In genomic region chr15:45606413-45606812, GRCh38 we compare ENCODE assay signal across 30 cellular contexts. TPM values are rescaled to one million over a fixed set of nuclear protein-coding genes. Genes with fewer than 3 reads are reported as not detected.
DNase-seq lines count a peak whose midpoint lies in the region; ATAC-seq and TF ChIP-seq lines count a peak whose summit lies in the region.
"Had no signal": no experiment of that assay in that cellular context is flagged by ENCODE, and none has a peak within 500 bp of the region (broad histone marks: within the 10 kb centered on the region; RNA-seq: fewer than 3 reads in every experiment).

No MANE protein-coding gene starts in this region.

- peaks cover 1% of the 10 kb centered on the region for H3K4me1 Mint-ChIP-seq in activated CD4-positive, alpha-beta memory T cell treated with anti-CD3 and anti-CD28 coated beads for 36 hours (ENCODE audit: low read depth)
- peaks cover 10% of the 10 kb centered on the region for H3K4me1 Mint-ChIP-seq in activated CD4-positive, alpha-beta memory T cell treated with anti-CD3 and anti-CD28 coated beads, Interleukin-2, amount 10 ng/mL, durations not matched to agents 7 days and 5 days
- peaks cover 6% of the 10 kb centered on the region for H3K4me1 Mint-ChIP-seq in stimulated activated effector memory CD8-positive, alpha-beta T cell treated with anti-CD3 and anti-CD28 coated beads, Interleukin-12 subunit alpha, Interleukin-12 subunit beta, amount 100 ng/mL, for 72 hours
- H3K4me1 Mint-ChIP-seq in T-cell = peaks cover 6 to 11% (median 8%) of the 10 kb centered on the region in 3 donors

- peaks cover 8% of the 10 kb centered on the region for H3K36me3 ChIP-seq in OCI-LY3 (replicated peaks; ENCODE audit: low read depth, low read length)
- H3K36me3 ChIP-seq: ovary had no signal

- H3K4me3 Mint-ChIP-seq in activated CD4-positive, alpha-beta memory T cell treated with anti-CD3 and anti-CD28 coated beads for 36 hours = no peak overlapping the region
- H3K4me3 Mint-ChIP-seq in activated CD4-positive, alpha-beta memory T cell treated with anti-CD3 and anti-CD28 coated beads, Interleukin-2, amount 10 ng/mL, durations not matched to agents 7 days and 5 days = no peak overlapping the region
- H3K4me3 Mint-ChIP-seq in stimulated activated effector memory CD8-positive, alpha-beta T cell treated with anti-CD3 and anti-CD28 coated beads, Interleukin-12 subunit alpha, Interleukin-12 subunit beta, amount 100 ng/mL, for 72 hours = no peak overlapping the region
- no peak overlapping the region for H3K4me3 Mint-ChIP-seq in T-cell
- H3K4me3 Mint-ChIP-seq: activated T-cell treated with anti-CD3 and anti-CD28 coated beads, Interleukin-2, amount 50 U/mL, for 4 hours; CD4-positive, alpha-beta memory T cell had no signal

- no peak overlapping the region for H2AFZ ChIP-seq in OCI-LY3 (ENCODE audit: low read depth, low read length)
- H2AFZ ChIP-seq: PC-9 had no signal

- intact Hi-C loops in activated CD4-positive, alpha-beta memory T cell treated with anti-CD3 and anti-CD28 coated beads for 36 hours (cut with micrococcal nuclease) = no loop called here

- peaks cover 9% of the 10 kb centered on the region; the same call in 1 of the 2 replicates for H4K20me1 ChIP-seq in OCI-LY3 (ENCODE audit: insufficient read depth, low read length)

- peaks cover 33% of the 10 kb centered on the region for H3K4me1 ChIP-seq in OCI-LY3 (ENCODE audit: low read length)
- H3K4me1 ChIP-seq: upper lobe of right lung had no signal

- H3K9me3 Mint-ChIP-seq in activated CD4-positive, alpha-beta memory T cell treated with anti-CD3 and anti-CD28 coated beads for 36 hours = no peaks in the 10 kb centered on the region
- H3K9me3 Mint-ChIP-seq in activated CD4-positive, alpha-beta memory T cell treated with anti-CD3 and anti-CD28 coated beads, Interleukin-2, amount 10 ng/mL, durations not matched to agents 7 days and 5 days = no peaks in the 10 kb centered on the region
- no peaks in the 10 kb centered on the region for H3K9me3 Mint-ChIP-seq in stimulated activated effector memory CD8-positive, alpha-beta T cell treated with anti-CD3 and anti-CD28 coated beads, Interleukin-12 subunit alpha, Interleukin-12 subunit beta, amount 100 ng/mL, for 72 hours
- H3K9me3 Mint-ChIP-seq in T-cell = no peaks in the 10 kb centered on the region
- H3K9me3 Mint-ChIP-seq: activated T-cell treated with anti-CD3 and anti-CD28 coated beads, Interleukin-2, amount 50 U/mL, for 4 hours; CD4-positive, alpha-beta memory T cell; memory B cell had no signal

- no peak for TF ChIP-seq CTCF in OCI-LY3 (IDR thresholded peaks at IDR 0.05; ENCODE audit: low read depth, low read length)

- peak overlapping the region; percentile 42 for H3K4me2 ChIP-seq in OCI-LY3 (ENCODE audit: low read length)
- H3K4me2 ChIP-seq: PC-9 had no signal

- ATAC-seq in GM18519 (IDR thresholded peaks at IDR 0.05; ENCODE audit: low FRiP score, unreplicated experiment) (peak; percentile 43), HG02852 (IDR thresholded peaks at IDR 0.05; ENCODE audit: unreplicated experiment) (no peak), T-cell (replicated peaks in 1 of 4) (no peak)
- no peak for ATAC-seq in stimulated activated effector memory CD8-positive, alpha-beta T cell treated with anti-CD3 and anti-CD28 coated beads, Interleukin-12 subunit alpha, Interleukin-12 subunit beta, amount 100 ng/mL, for 72 hours
- ATAC-seq: activated T-cell treated with anti-CD3 and anti-CD28 coated beads, Interleukin-2, amount 50 U/mL, for 4 hours; left lobe of liver; SK-N-SH treated with all-trans-retinoic acid at 6 μM for 48 hours; upper lobe of right lung had no signal

- peak overlapping the region; percentile 52 for H3K27ac ChIP-seq in OCI-LY3 (ENCODE audit: low read length)
- H3K27ac ChIP-seq: ovary, PC-9, upper lobe of right lung had no signal

- DNase-seq in activated CD4-positive, alpha-beta memory T cell treated with anti-CD3 and anti-CD28 coated beads for 36 hours = no peak
- DNase-seq in activated CD4-positive, alpha-beta memory T cell treated with anti-CD3 and anti-CD28 coated beads, Interleukin-2, amount 10 ng/mL, durations not matched to agents 7 days and 5 days = no peak
- no peak for DNase-seq in stimulated activated effector memory CD8-positive, alpha-beta T cell treated with anti-CD3 and anti-CD28 coated beads, Interleukin-12 subunit alpha, Interleukin-12 subunit beta, amount 100 ng/mL, for 72 hours (ENCODE audit: low spot score in 2 of 2)
- no peak for DNase-seq in NCI-H526 (lab: John Stamatoyannopoulos, UW)
- no peak for DNase-seq in T-cell
- DNase-seq: activated CD4-positive, alpha-beta T cell treated with anti-CD3 and anti-CD28 coated beads for 1 hour; activated naive CD4-positive, alpha-beta T cell; activated T-cell treated with anti-CD3 and anti-CD28 coated beads, Interleukin-2, amount 50 U/mL, for 4 hours; CD4-positive, alpha-beta memory T cell; central memory CD4-positive, alpha-beta T cell; cortex of kidney; DND-41; erythroblast; glutamatergic neuron; NCI-H1105; NCI-H1930; NCI-H2171 treated with DMSO at 0.1 percent for 48 hours; NCI-H510A; ovary; PC-9; stimulated activated CD4-positive, alpha-beta T cell treated with anti-CD3 and anti-CD28 coated beads, Interleukin-15, amount 100 ng/mL, for 24 hours; stimulated activated CD4-positive, alpha-beta T cell treated with anti-CD3 and anti-CD28 coated beads, Interleukin-4, amount 100 ng/mL, for 4 hours; T-helper 2 cell; upper lobe of right lung had no signal

- no peak overlapping the region for H3K4me3 ChIP-seq in OCI-LY3 (ENCODE audit: low read length)
- H3K4me3 ChIP-seq: ovary, PC-9, upper lobe of right lung had no signal

- H3K9ac ChIP-seq in OCI-LY3 (ENCODE audit: low read length) = no peak overlapping the region

- peak overlapping the region; percentile 42 for H3K27ac Mint-ChIP-seq in activated CD4-positive, alpha-beta memory T cell treated with anti-CD3 and anti-CD28 coated beads for 36 hours
- H3K27ac Mint-ChIP-seq in activated CD4-positive, alpha-beta memory T cell treated with anti-CD3 and anti-CD28 coated beads, Interleukin-2, amount 10 ng/mL, durations not matched to agents 7 days and 5 days = no peak overlapping the region
- peak overlapping the region; percentile 63 for H3K27ac Mint-ChIP-seq in stimulated activated effector memory CD8-positive, alpha-beta T cell treated with anti-CD3 and anti-CD28 coated beads, Interleukin-12 subunit alpha, Interleukin-12 subunit beta, amount 100 ng/mL, for 72 hours
- H3K27ac Mint-ChIP-seq in T-cell = no peak overlapping the region

- H3K36me3 Mint-ChIP-seq in activated CD4-positive, alpha-beta memory T cell treated with anti-CD3 and anti-CD28 coated beads for 36 hours = peaks cover 12% of the 10 kb centered on the region
- H3K36me3 Mint-ChIP-seq in activated CD4-positive, alpha-beta memory T cell treated with anti-CD3 and anti-CD28 coated beads, Interleukin-2, amount 10 ng/mL, durations not matched to agents 7 days and 5 days (ENCODE audit: low read depth) = peaks cover 11% of the 10 kb centered on the region
- H3K36me3 Mint-ChIP-seq in stimulated activated effector memory CD8-positive, alpha-beta T cell treated with anti-CD3 and anti-CD28 coated beads, Interleukin-12 subunit alpha, Interleukin-12 subunit beta, amount 100 ng/mL, for 72 hours = peaks cover 62% of the 10 kb centered on the region
- H3K36me3 Mint-ChIP-seq in T-cell = peaks cover 15% of the 10 kb centered on the region

- no peaks in the 10 kb centered on the region for H3K27me3 Mint-ChIP-seq in activated CD4-positive, alpha-beta memory T cell treated with anti-CD3 and anti-CD28 coated beads for 36 hours
- no peaks in the 10 kb centered on the region for H3K27me3 Mint-ChIP-seq in activated CD4-positive, alpha-beta memory T cell treated with anti-CD3 and anti-CD28 coated beads, Interleukin-2, amount 10 ng/mL, durations not matched to agents 7 days and 5 days
- no peaks in the 10 kb centered on the region for H3K27me3 Mint-ChIP-seq in T-cell
- H3K27me3 Mint-ChIP-seq: CD4-positive, alpha-beta memory T cell; memory B cell had no signal

- H3K9me3 ChIP-seq in OCI-LY3 (ENCODE audit: insufficient read depth, low read length) = no peaks in the 10 kb centered on the region
- H3K9me3 ChIP-seq: ovary, upper lobe of right lung had no signal

- peaks cover 13% of the 10 kb centered on the region for H3K79me2 ChIP-seq in OCI-LY3 (ENCODE audit: low read length)

- POLR2A ChIA-PET in activated CD4-positive, alpha-beta memory T cell treated with anti-CD3 and anti-CD28 coated beads for 36 hours (lab: Charles Lee) = no interaction called here
- POLR2A ChIA-PET in activated CD4-positive, alpha-beta memory T cell treated with anti-CD3 and anti-CD28 coated beads, Interleukin-2, amount 10 ng/mL, durations not matched to agents 7 days and 5 days (lab: Charles Lee) = interaction anchor here (1.7 kb wide), 1 partner anchor 19 kb away, joined by 7 read pairs; the partner anchor contains the start of gene BLOC1S6
- POLR2A ChIA-PET in T-cell (lab: Charles Lee) = interaction anchor here in 1 of 2 donors (0.6 to 1.6 kb wide), 2 partner anchors 9 to 19 kb away, joined by 3 read pairs; partner anchors contain the start of gene BLOC1S6

- CTCF ChIA-PET in activated CD4-positive, alpha-beta memory T cell treated with anti-CD3 and anti-CD28 coated beads for 36 hours (lab: Charles Lee) = interaction anchor here (1.1 to 2.2 kb wide), 2 partner anchors 10 to 149 kb away, joined by 3 to 12 read pairs; no protein-coding TSS in a partner anchor
- CTCF ChIA-PET in activated CD4-positive, alpha-beta memory T cell treated with anti-CD3 and anti-CD28 coated beads, Interleukin-2, amount 10 ng/mL, durations not matched to agents 7 days and 5 days (lab: Charles Lee) = interaction anchor here (1.0 to 1.6 kb wide), 3 partner anchors 8 to 176 kb away, joined by 3 to 5 read pairs (median 4); no protein-coding TSS in a partner anchor
- CTCF ChIA-PET in T-cell (lab: Charles Lee) = interaction anchor here (0.6 to 1.3 kb wide), 6 partner anchors 8 to 176 kb away, joined by 3 to 5 read pairs (median 3); partner anchors contain the start of gene BLOC1S6 (in 1 of the 2)

- no peaks in the 10 kb centered on the region for H3K27me3 ChIP-seq in OCI-LY3 (ENCODE audit: low read depth, low read length)
- H3K27me3 ChIP-seq: ovary, upper lobe of right lung had no signal

RNA-seq across cellular contexts. Expression of gene BLOC1S6, which starts 19.2 kb away (rescaled TPM):
- total RNA-seq in activated CD4-positive, alpha-beta memory T cell treated with anti-CD3 and anti-CD28 coated beads for 36 hours = 10 to 100 TPM; 48.5 to 49.4 TPM
- 10 to 100 TPM; 39.3 to 43.1 TPM for total RNA-seq in activated CD4-positive, alpha-beta memory T cell treated with anti-CD3 and anti-CD28 coated beads, Interleukin-2, amount 10 ng/mL, durations not matched to agents 7 days and 5 days
- total RNA-seq in T-cell = 10 to 100 TPM; 37.5 to 59.5 (median 40.5) TPM

RNA-seq across cellular contexts. Expression of gene SQOR, which starts 28.4 kb away (rescaled TPM):
- 100 to 1,000 TPM; 181 to 194 TPM for total RNA-seq in activated CD4-positive, alpha-beta memory T cell treated with anti-CD3 and anti-CD28 coated beads for 36 hours
- 100 to 1,000 TPM; 139 to 142 TPM for total RNA-seq in activated CD4-positive, alpha-beta memory T cell treated with anti-CD3 and anti-CD28 coated beads, Interleukin-2, amount 10 ng/mL, durations not matched to agents 7 days and 5 days
- total RNA-seq in T-cell = 10 to 100 TPM; 29.5 to 43.0 (median 33.4) TPM

Comparison
In these comparisons a context has a peak if more than half of its experiments do, and no peak if none do; other contexts are left out.
1. H3K27ac Mint-ChIP-seq: peak in activated CD4-positive, alpha-beta memory T cell treated with anti-CD3 and anti-CD28 coated beads for 36 hours (single experiment) and stimulated activated effector memory CD8-positive, alpha-beta T cell treated with anti-CD3 and anti-CD28 coated beads, Interleukin-12 subunit alpha, Interleukin-12 subunit beta, amount 100 ng/mL, for 72 hours (single experiment); none in activated CD4-positive, alpha-beta memory T cell treated with anti-CD3 and anti-CD28 coated beads, Interleukin-2, amount 10 ng/mL, durations not matched to agents 7 days and 5 days (single experiment) and T-cell (0 of 2).